Comparison of ENCODE assay signal across 17 cellular contexts in genomic region chr14:95667251-95667693, GRCh38. TPM values are rescaled to one million over a fixed set of nuclear protein-coding genes. Genes with fewer than 3 reads are reported as not detected.
DNase-seq lines count a peak whose midpoint lies in the region; ATAC-seq and TF ChIP-seq lines count a peak whose summit lies in the region.
"Had no signal": no experiment of that assay in that cellular context is flagged by ENCODE, and none has a peak within 500 bp of the region (broad histone marks: within the 10 kb centered on the region; RNA-seq: fewer than 3 reads in every experiment).

No MANE protein-coding gene starts in this region.

- H3K4ac ChIP-seq in neuronal stem cell (ENCODE audit: low read length) = no peak overlapping the region

- no peak overlapping the region for H3K4me3 Mint-ChIP-seq in natural killer cell
- H3K4me3 Mint-ChIP-seq: CD4-positive, CD25-positive, alpha-beta regulatory T cell; natural killer cell treated with Interleukin-12 subunit alpha and Interleukin-12 subunit beta and Interleukin-15 and Interleukin-18, amount 100 ng/mL, for 72 hours had no signal

- H2BK15ac ChIP-seq in neuronal stem cell (ENCODE audit: low read length) = peak overlapping the region; percentile 23

- H3K27me3 Mint-ChIP-seq in natural killer cell (ENCODE audit: low read depth in 2 of 2) = peaks cover 12 to 14% of the 10 kb centered on the region in 2 donors

- no peak overlapping the region for H3K4me3 ChIP-seq in Jurkat, Clone E6-1 (ENCODE audit: low read length)
- H3K4me3 ChIP-seq in neuronal stem cell (ENCODE audit: low read length in 2 of 2) = no peak overlapping the region
- H3K4me3 ChIP-seq: colonic mucosa, left ventricle myocardium inferior, right lobe of liver, stomach had no signal

- DNase-seq in ELF-1 (ENCODE audit: low read depth, low spot score) (peak; percentile 43), NCI-H69 (lab: John Stamatoyannopoulos, UW) (peak; percentile 96), neuronal stem cell (ENCODE audit: low spot score) (no peak), natural killer cell (no peak)
- DNase-seq in Jurkat, Clone E6-1 (ENCODE audit: low read depth, low spot score) = peak; percentile 8
- DNase-seq in stimulated activated CD4-positive, alpha-beta T cell treated with anti-CD3 and anti-CD28 coated beads, Interleukin-2, amount 100 ng/mL, for 48 hours = no peak
- DNase-seq: activated CD4-positive, alpha-beta T cell treated with anti-CD3 and anti-CD28 coated beads, Interleukin-2, amount 50 U/mL, for 4 hours; CD4-positive, CD25-positive, alpha-beta regulatory T cell; colonic mucosa; left ventricle myocardium inferior; NCI-H226; right lobe of liver; stomach had no signal

- H2AK5ac ChIP-seq in neuronal stem cell (ENCODE audit: low read depth, low read length) = peak overlapping the region; percentile 57

- intact Hi-C loops in natural killer cell (cut with micrococcal nuclease) = no loop called here

- WGBS in neuronal stem cell (ENCODE audit: extremely low coverage in 2 of 2, insufficient read length in 2 of 2, insufficient replicate concordance in 1 of 2), 2 donors = no CpG with 5 or more reads among the region's 3 CpGs

- H3K14ac ChIP-seq in neuronal stem cell (ENCODE audit: low read length) = no peak overlapping the region

- H3K9me3 ChIP-seq in neuronal stem cell (replicated peaks in 1 of 2; ENCODE audit: control insufficient read depth in 2 of 2, insufficient read depth in 1 of 2, low read depth in 1 of 2, low read length in 2 of 2) = no peaks in the 10 kb centered on the region
- H3K9me3 ChIP-seq: colonic mucosa, left ventricle myocardium inferior, right lobe of liver, stomach had no signal

- H2AFZ ChIP-seq in neuronal stem cell (ENCODE audit: low read length) = no peak overlapping the region

- ATAC-seq in HG02973 (IDR thresholded peaks at IDR 0.05; ENCODE audit: unreplicated experiment) (no peak), natural killer cell (no peak)
- ATAC-seq: right lobe of liver, Right ventricle myocardium inferior had no signal

- H3K27ac ChIP-seq in neuronal stem cell (replicated peaks; ENCODE audit: low read length) = no peak overlapping the region
- H3K27ac ChIP-seq: colonic mucosa, left ventricle myocardium inferior, right lobe of liver, stomach had no signal

- no peak overlapping the region for H2BK120ac ChIP-seq in neuronal stem cell (ENCODE audit: low read depth, low read length)

- H4K91ac ChIP-seq in neuronal stem cell (ENCODE audit: low read depth, low read length, poor library complexity) = no peak overlapping the region

- no peak overlapping the region for H2BK5ac ChIP-seq in neuronal stem cell (ENCODE audit: low read length)

- H3K18ac ChIP-seq in neuronal stem cell (ENCODE audit: low read length) = peak overlapping the region; percentile 88

- no peak overlapping the region for H2BK12ac ChIP-seq in neuronal stem cell (ENCODE audit: low read length)

- no peaks in the 10 kb centered on the region for H3K36me3 Mint-ChIP-seq in natural killer cell
- H3K36me3 Mint-ChIP-seq: CD4-positive, CD25-positive, alpha-beta regulatory T cell; natural killer cell treated with Interleukin-12 subunit alpha and Interleukin-12 subunit beta and Interleukin-15 and Interleukin-18, amount 100 ng/mL, for 72 hours had no signal

- H3K9me3 Mint-ChIP-seq in natural killer cell = no peaks in the 10 kb centered on the region
- H3K9me3 Mint-ChIP-seq: natural killer cell treated with Interleukin-12 subunit alpha and Interleukin-12 subunit beta and Interleukin-15 and Interleukin-18, amount 100 ng/mL, for 72 hours had no signal

- no peak overlapping the region for H3K27ac Mint-ChIP-seq in natural killer cell
- H3K27ac Mint-ChIP-seq: CD4-positive, CD25-positive, alpha-beta regulatory T cell; natural killer cell treated with Interleukin-12 subunit alpha and Interleukin-12 subunit beta and Interleukin-15 and Interleukin-18, amount 100 ng/mL, for 72 hours had no signal

- no peak overlapping the region for H3K23ac ChIP-seq in neuronal stem cell (ENCODE audit: low read depth, low read length, poor library complexity)

- peak overlapping the region; percentile 26 for H3K9ac ChIP-seq in neuronal stem cell (ENCODE audit: low read depth, low read length, poor library complexity)

- H3K4me1 ChIP-seq in neuronal stem cell (ENCODE audit: control insufficient read depth in 2 of 2, insufficient read depth in 1 of 2, low read depth in 1 of 2, low read length in 2 of 2) = peaks cover 0 to 8% of the 10 kb centered on the region in 2 donors
- H3K4me1 ChIP-seq: colonic mucosa had no signal

- peaks cover 0 to 5% of the 10 kb centered on the region in 2 donors for H3K4me1 Mint-ChIP-seq in natural killer cell

- no peak overlapping the region for H3K4me2 ChIP-seq in neuronal stem cell (ENCODE audit: insufficient read depth, low read length, poor library complexity, severe bottlenecking)

- H4K8ac ChIP-seq in neuronal stem cell (ENCODE audit: low read depth, low read length) = no peak overlapping the region

- H3K27me3 ChIP-seq in neuronal stem cell (ENCODE audit: control insufficient read depth in 3 of 3, insufficient read depth in 3 of 3, low read depth in 1 of 3, low read length in 3 of 3) = peaks cover 0 to 14% (median 0%) of the 10 kb centered on the region in 3 experiments
- H3K27me3 ChIP-seq: colonic mucosa, right lobe of liver had no signal

- no peak for TF ChIP-seq CTCF in natural killer cell (IDR thresholded peaks at IDR 0.05)

- no peaks in the 10 kb centered on the region for H3K36me3 ChIP-seq in neuronal stem cell (replicated peaks in 1 of 2; ENCODE audit: control insufficient read depth in 2 of 2, insufficient read depth in 2 of 2, low read length in 2 of 2)
- H3K36me3 ChIP-seq: colonic mucosa, left ventricle myocardium inferior, right lobe of liver, stomach had no signal

- no peaks in the 10 kb centered on the region for H3K79me1 ChIP-seq in neuronal stem cell (ENCODE audit: low read depth, low read length)

RNA-seq across cellular contexts. Expression of gene TCL1B, which starts 19.0 kb away (rescaled TPM):
- not detected for polyA plus RNA-seq in Jurkat, Clone E6-1 (2012; ENCODE audit: insufficient read depth, insufficient read length)
- 0.06 TPM for polyA plus RNA-seq in neuronal stem cell (2013, experiment 1 of 2)
- polyA plus RNA-seq in neuronal stem cell (2013, experiment 2 of 2) = 0.18 TPM
- total RNA-seq in natural killer cell = not detected
- total RNA-seq: CD4-positive, CD25-positive, alpha-beta regulatory T cell; colonic mucosa; left ventricle myocardium inferior; natural killer cell treated with Interleukin-12 subunit alpha and Interleukin-12 subunit beta and Interleukin-15 and Interleukin-18, amount 100 ng/mL, for 72 hours; right lobe of liver; Right ventricle myocardium inferior had no signal
- polyA plus RNA-seq: CD4-positive, CD25-positive, alpha-beta regulatory T cell; esophagus; stomach had no signal

RNA-seq across cellular contexts. Expression of gene TCL1A, which starts 46.7 kb away (rescaled TPM):
- not detected for polyA plus RNA-seq in Jurkat, Clone E6-1 (2012; ENCODE audit: insufficient read depth, insufficient read length)
- 0.07 TPM for polyA plus RNA-seq in neuronal stem cell (2013, experiment 1 of 2)
- polyA plus RNA-seq in neuronal stem cell (2013, experiment 2 of 2) = 0.06 TPM
- total RNA-seq in natural killer cell = 1 to 10 TPM in 2 of 3 donors, not detected in 1; 1.6 to 1.7 TPM
- total RNA-seq: left ventricle myocardium inferior, Right ventricle myocardium inferior had no signal
- polyA plus RNA-seq: esophagus had no signal

Comparison
In these comparisons a context has a peak if more than half of its experiments do, and no peak if none do; other contexts are left out.
1. DNase-seq: peak in ELF-1 (single experiment), Jurkat, Clone E6-1 (single experiment) and NCI-H69 (single experiment); none in neuronal stem cell (single experiment), stimulated activated CD4-positive, alpha-beta T cell treated with anti-CD3 and anti-CD28 coated beads, Interleukin-2, amount 100 ng/mL, for 48 hours (0 of 2) and natural killer cell (single experiment).